ENCODE assay signal across 12 cellular contexts in genomic region chr7:80732635-80733034, GRCh38.
DNase-seq lines count a peak whose midpoint lies in the region; ATAC-seq and TF ChIP-seq lines count a peak whose summit lies in the region.
"Had no signal": no experiment of that assay in that cellular context is flagged by ENCODE, and none has a peak within 500 bp of the region (broad histone marks: within the 10 kb centered on the region; RNA-seq: fewer than 3 reads in every experiment).

No MANE protein-coding gene starts in this region.

- H3K4me3 ChIP-seq in Panc1 (ENCODE audit: low read depth in 2 of 2, low read length in 2 of 2) (no peak overlapping the region), fibroblast of villous mesenchyme (ENCODE audit: low read depth, low read length) (no peak overlapping the region)
- H3K4me3 ChIP-seq: SK-N-MC had no signal

- H3K27ac ChIP-seq in Panc1 (ENCODE audit: low read length), result no peak overlapping the region; the same call in 1 of the 2 replicates
- H3K27ac ChIP-seq: SK-N-MC had no signal

- TF ChIP-seq CTCF in GM20000 (IDR thresholded peaks at IDR 0.05; ENCODE audit: extremely low read depth, missing control alignments) (peak; percentile 19), Panc1 (IDR thresholded peaks at IDR 0.05) (peak; percentile 56), fibroblast of villous mesenchyme (IDR thresholded peaks at IDR 0.05; ENCODE audit: insufficient read depth, low read depth, low read length) (peak; percentile 36)

- no peaks in the 10 kb centered on the region for H3K27me3 Mint-ChIP-seq in T-helper 17 cell

- no peaks in the 10 kb centered on the region for H3K36me3 ChIP-seq in Panc1 (ENCODE audit: control insufficient read depth, insufficient read depth, low read length)

- no peak overlapping the region for H3K4me3 Mint-ChIP-seq in T-helper 17 cell

- no peaks in the 10 kb centered on the region for H3K36me3 Mint-ChIP-seq in T-helper 17 cell (ENCODE audit: low read depth)

- H3K27ac Mint-ChIP-seq in T-helper 17 cell, result no peak overlapping the region

- no TSS peak for BruUV-seq in Panc1 (replicated peaks; lab: Mats Ljungman, UMichigan)

- in situ Hi-C loops in Panc1 (cut with HindIII; ENCODE audit: low pct_unique_long_range_greater_than_20kb, low sequenced_read_pairs), result no loop called here

- POLR2A ChIA-PET in Panc1 (lab: Charles Lee), result no interaction called here

- H3K4me1 ChIP-seq in Panc1 (ENCODE audit: control insufficient read depth, insufficient read depth, low read length), result no peaks in the 10 kb centered on the region; the same call in 1 of the 2 replicates

- H3K27me3 ChIP-seq in Panc1 (ENCODE audit: control insufficient read depth, insufficient read depth, low read length), result no peaks in the 10 kb centered on the region

- intact Hi-C loops in Panc1 (cut with micrococcal nuclease; ENCODE audit: unreplicated experiment), result no loop called here

- H3K9me3 ChIP-seq in Panc1 (ENCODE audit: control insufficient read depth, insufficient read depth, low read depth, low read length), result no peaks in the 10 kb centered on the region
- no peaks in the 10 kb centered on the region for H3K9me3 ChIP-seq in T-helper 17 cell (ENCODE audit: control insufficient read depth, low read length, poor library complexity, severe bottlenecking)

- DNase-seq in COLO829 (ENCODE audit: low spot score), result peak; percentile 21
- DNase-seq in GM20000 (ENCODE audit: low spot score), result no peak
- no peak for DNase-seq in Panc1 (ENCODE audit: low read depth, low spot score)
- no peak for DNase-seq in fibroblast of villous mesenchyme (ENCODE audit: low read depth)
- no peak for DNase-seq in islet precursor cell
- DNase-seq in activated CD4-positive, alpha-beta T cell treated with anti-CD3 and anti-CD28 coated beads, Interleukin-2, amount 50 U/mL, for 4 hours, result no peak
- no peak for DNase-seq in T-helper 17 cell
- no peak for DNase-seq in GDM1 (lab: John Stamatoyannopoulos, UW)
- DNase-seq: activated CD4-positive, alpha-beta T cell treated with anti-CD3 and anti-CD28 coated beads for 48 hours; COR-L47; Kasumi-1 had no signal

- no peaks in the 10 kb centered on the region for H3K4me1 Mint-ChIP-seq in T-helper 17 cell

- ATAC-seq in Panc1, result no peak
- ATAC-seq in T-helper 17 cell, result no peak

- CTCF ChIA-PET in Panc1 (lab: Charles Lee), result no interaction called here
